Comparison of ENCODE assay signal across 21 cellular contexts in genomic region chr2:46434851-46435273, GRCh38. TPM values are rescaled to one million over a fixed set of nuclear protein-coding genes. Genes with fewer than 3 reads are reported as not detected.
DNase-seq lines count a peak whose midpoint lies in the region; ATAC-seq and TF ChIP-seq lines count a peak whose summit lies in the region.
"Had no signal": no experiment of that assay in that cellular context is flagged by ENCODE, and none has a peak within 500 bp of the region (broad histone marks: within the 10 kb centered on the region; RNA-seq: fewer than 3 reads in every experiment).

No MANE protein-coding gene starts in this region.

- H3K27me3 Mint-ChIP-seq in effector memory CD8-positive, alpha-beta T cell = no peaks in the 10 kb centered on the region
- no peaks in the 10 kb centered on the region for H3K27me3 Mint-ChIP-seq in activated naive CD8-positive, alpha-beta T cell treated with anti-CD3 and anti-CD28 coated beads for 36 hours
- H3K27me3 Mint-ChIP-seq: activated T-cell treated with anti-CD3 and anti-CD28 coated beads, Interleukin-2, amount 50 U/mL, for 24 hours had no signal

- H3K9me3 ChIP-seq in MG63 (0 out of 2 replicates have a peak, but pooled peaks cover 2% of the 10 kb centered on the region), mesenchymal stem cell (ENCODE audit: control insufficient read depth, low read length) (no peaks in the 10 kb centered on the region)
- H3K9me3 ChIP-seq: BE2C had no signal

- H2BK12ac ChIP-seq in mesenchymal stem cell (ENCODE audit: low read length in 2 of 2) = peak overlapping the region; percentile 23 to 59

- H3K4me1 ChIP-seq in mesenchymal stem cell (ENCODE audit: control insufficient read depth, insufficient read depth, low read depth, low read length) = peaks cover 3% of the 10 kb centered on the region
- H3K4me1 ChIP-seq: BE2C had no signal

- no peak overlapping the region for H3K27ac Mint-ChIP-seq in effector memory CD8-positive, alpha-beta T cell
- H3K27ac Mint-ChIP-seq in activated naive CD8-positive, alpha-beta T cell treated with anti-CD3 and anti-CD28 coated beads for 36 hours = no peak overlapping the region
- H3K27ac Mint-ChIP-seq: activated T-cell treated with anti-CD3 and anti-CD28 coated beads, Interleukin-2, amount 50 U/mL, for 24 hours; memory B cell; T-helper 17 cell had no signal

- no peak for TF ChIP-seq CTCF in AG09319 (IDR thresholded peaks at IDR 0.05; ENCODE audit: low read depth, low read length)

- peak overlapping the region; percentile 14 for H3K4me2 ChIP-seq in mesenchymal stem cell (ENCODE audit: low read length, poor library complexity, severe bottlenecking)

- H3K27ac ChIP-seq in mesenchymal stem cell (ENCODE audit: low read length, poor library complexity, severe bottlenecking) = peak overlapping the region; percentile 92
- H3K27ac ChIP-seq: GM23248 had no signal

- H3K18ac ChIP-seq in mesenchymal stem cell (ENCODE audit: low read depth in 1 of 2, low read length in 2 of 2) = peak overlapping the region; percentile 58 to 64

- no peak overlapping the region for H3K4ac ChIP-seq in mesenchymal stem cell (ENCODE audit: low read depth in 1 of 2, low read length in 2 of 2)

- H4K8ac ChIP-seq in mesenchymal stem cell (ENCODE audit: low read length) = peak overlapping the region; percentile 69

- H2BK120ac ChIP-seq in mesenchymal stem cell (ENCODE audit: low read depth, low read length) = no peak overlapping the region

- no peak overlapping the region for H3K14ac ChIP-seq in mesenchymal stem cell (ENCODE audit: low read length in 2 of 2)

- ATAC-seq in effector memory CD8-positive, alpha-beta T cell (replicated peaks) = no peak
- no peak for ATAC-seq in HG02642 (IDR thresholded peaks at IDR 0.05; ENCODE audit: poor library complexity, unreplicated experiment)
- ATAC-seq in GM21529 (IDR thresholded peaks at IDR 0.05; ENCODE audit: unreplicated experiment) = no peak
- ATAC-seq in GM18519 (IDR thresholded peaks at IDR 0.05; ENCODE audit: low FRiP score, unreplicated experiment) = no peak
- ATAC-seq: Panc1, T-helper 17 cell had no signal

- peak overlapping the region; percentile 94 for H2BK5ac ChIP-seq in mesenchymal stem cell (ENCODE audit: low read depth, low read length, poor library complexity, severe bottlenecking)

- no peaks in the 10 kb centered on the region for H3K27me3 ChIP-seq in MG63
- peaks cover 0 to under 1% of the 10 kb centered on the region in 2 experiments for H3K27me3 ChIP-seq in mesenchymal stem cell (ENCODE audit: control insufficient read depth in 1 of 2, insufficient read depth in 1 of 2, low read length in 2 of 2)
- H3K27me3 ChIP-seq: BE2C had no signal

- H4K91ac ChIP-seq in mesenchymal stem cell (ENCODE audit: low read length) = peak overlapping the region; percentile 58

- H3K4me3 Mint-ChIP-seq in effector memory CD8-positive, alpha-beta T cell = peak overlapping the region; percentile 33 to 42
- no peak overlapping the region for H3K4me3 Mint-ChIP-seq in activated naive CD8-positive, alpha-beta T cell treated with anti-CD3 and anti-CD28 coated beads for 36 hours
- H3K4me3 Mint-ChIP-seq: activated T-cell treated with anti-CD3 and anti-CD28 coated beads, Interleukin-2, amount 50 U/mL, for 24 hours; memory B cell; T-helper 17 cell had no signal

- H2BK15ac ChIP-seq in mesenchymal stem cell (ENCODE audit: low read depth, poor library complexity, severe bottlenecking) = no peak overlapping the region

- H3K4me1 Mint-ChIP-seq in effector memory CD8-positive, alpha-beta T cell (ENCODE audit: low read depth in 2 of 2) = peaks cover 65 to 83% of the 10 kb centered on the region in 2 donors
- H3K4me1 Mint-ChIP-seq in activated naive CD8-positive, alpha-beta T cell treated with anti-CD3 and anti-CD28 coated beads for 36 hours = peaks cover 42% of the 10 kb centered on the region
- H3K4me1 Mint-ChIP-seq: memory B cell had no signal

- H2AFZ ChIP-seq in mesenchymal stem cell (ENCODE audit: low read depth, low read length) = no peak overlapping the region
- H2AFZ ChIP-seq: GM23248 had no signal

- H3K23ac ChIP-seq in mesenchymal stem cell (ENCODE audit: low read length in 2 of 2) = no peak overlapping the region

- peak overlapping the region; percentile 85 for H2AK5ac ChIP-seq in mesenchymal stem cell (ENCODE audit: low read length, severe bottlenecking)

- H3K4me3 ChIP-seq in MG63 (no peak overlapping the region), mesenchymal stem cell (ENCODE audit: insufficient read depth in 1 of 2, low read depth in 1 of 2, low read length in 2 of 2) (no peak overlapping the region)
- H3K4me3 ChIP-seq: GM23248 had no signal

- no peak overlapping the region for H3K9ac ChIP-seq in mesenchymal stem cell (ENCODE audit: low read length)
- H3K9ac ChIP-seq: GM23248 had no signal

- no peaks in the 10 kb centered on the region for H3K9me3 Mint-ChIP-seq in effector memory CD8-positive, alpha-beta T cell
- H3K9me3 Mint-ChIP-seq in activated naive CD8-positive, alpha-beta T cell treated with anti-CD3 and anti-CD28 coated beads for 36 hours = no peaks in the 10 kb centered on the region
- H3K9me3 Mint-ChIP-seq: activated T-cell treated with anti-CD3 and anti-CD28 coated beads, Interleukin-2, amount 50 U/mL, for 24 hours; memory B cell had no signal

- WGBS in mesenchymal stem cell = no CpG with 5 or more reads among the region's 3 CpGs

- DNase-seq in AG09319 (ENCODE audit: extremely low read depth, low read depth) (peak; percentile 18), MG63 (peak; percentile 22), mesenchymal stem cell (peak; percentile 68)
- no peak for DNase-seq in effector memory CD8-positive, alpha-beta T cell
- no peak for DNase-seq in activated naive CD8-positive, alpha-beta T cell treated with anti-CD3 and anti-CD28 coated beads for 36 hours
- DNase-seq: activated CD4-positive, alpha-beta T cell treated with anti-CD3 and anti-CD28 coated beads for 1 hour; activated T-cell treated with anti-CD3 and anti-CD28 coated beads, Interleukin-2, amount 50 U/mL, for 24 hours; anterior cingulate cortex; BE2C; GM23248; hippocampal formation; NCI-H1092 treated with DMSO at 0.1 percent for 48 hours; NCI-H446; posterior cingulate gyrus; T-helper 17 cell had no signal

- no peaks in the 10 kb centered on the region for H3K79me1 ChIP-seq in mesenchymal stem cell (replicated peaks; ENCODE audit: low read length, poor library complexity, severe bottlenecking)

- H3K36me3 ChIP-seq in MG63 (no peaks in the 10 kb centered on the region), mesenchymal stem cell (ENCODE audit: control insufficient read depth in 1 of 2, insufficient read depth in 2 of 2, low read depth in 1 of 2, low read length in 2 of 2) (no peaks in the 10 kb centered on the region)
- H3K36me3 ChIP-seq: BE2C had no signal

- no peaks in the 10 kb centered on the region for H3K36me3 Mint-ChIP-seq in effector memory CD8-positive, alpha-beta T cell (ENCODE audit: insufficient read depth)
- no peaks in the 10 kb centered on the region for H3K36me3 Mint-ChIP-seq in activated naive CD8-positive, alpha-beta T cell treated with anti-CD3 and anti-CD28 coated beads for 36 hours
- H3K36me3 Mint-ChIP-seq: memory B cell had no signal

RNA-seq across cellular contexts. Expression of gene TMEM247, which starts 44.5 kb away (rescaled TPM):
- not detected in 2 replicates for total RNA-seq in MG63 (2014; rRNA removed; shearing (Covaris generic); ENCODE audit: low replicate concordance)
- polyA plus RNA-seq in mesenchymal stem cell (2013, experiment 1 of 2) = not detected
- not detected for polyA plus RNA-seq in mesenchymal stem cell (2013, experiment 2 of 2)
- not detected for total RNA-seq in activated naive CD8-positive, alpha-beta T cell treated with anti-CD3 and anti-CD28 coated beads for 36 hours
- total RNA-seq: GM23248, T-helper 17 cell, urinary bladder had no signal
- polyA plus RNA-seq: GM23248, urinary bladder had no signal

Comparison
In these comparisons a context has a peak if more than half of its experiments do, and no peak if none do; other contexts are left out.
1. DNase-seq: peak in AG09319 (single experiment), MG63 (single experiment) and mesenchymal stem cell (single experiment); none in effector memory CD8-positive, alpha-beta T cell (0 of 3) and activated naive CD8-positive, alpha-beta T cell treated with anti-CD3 and anti-CD28 coated beads for 36 hours (single experiment).